In the genomic region with DNA sequence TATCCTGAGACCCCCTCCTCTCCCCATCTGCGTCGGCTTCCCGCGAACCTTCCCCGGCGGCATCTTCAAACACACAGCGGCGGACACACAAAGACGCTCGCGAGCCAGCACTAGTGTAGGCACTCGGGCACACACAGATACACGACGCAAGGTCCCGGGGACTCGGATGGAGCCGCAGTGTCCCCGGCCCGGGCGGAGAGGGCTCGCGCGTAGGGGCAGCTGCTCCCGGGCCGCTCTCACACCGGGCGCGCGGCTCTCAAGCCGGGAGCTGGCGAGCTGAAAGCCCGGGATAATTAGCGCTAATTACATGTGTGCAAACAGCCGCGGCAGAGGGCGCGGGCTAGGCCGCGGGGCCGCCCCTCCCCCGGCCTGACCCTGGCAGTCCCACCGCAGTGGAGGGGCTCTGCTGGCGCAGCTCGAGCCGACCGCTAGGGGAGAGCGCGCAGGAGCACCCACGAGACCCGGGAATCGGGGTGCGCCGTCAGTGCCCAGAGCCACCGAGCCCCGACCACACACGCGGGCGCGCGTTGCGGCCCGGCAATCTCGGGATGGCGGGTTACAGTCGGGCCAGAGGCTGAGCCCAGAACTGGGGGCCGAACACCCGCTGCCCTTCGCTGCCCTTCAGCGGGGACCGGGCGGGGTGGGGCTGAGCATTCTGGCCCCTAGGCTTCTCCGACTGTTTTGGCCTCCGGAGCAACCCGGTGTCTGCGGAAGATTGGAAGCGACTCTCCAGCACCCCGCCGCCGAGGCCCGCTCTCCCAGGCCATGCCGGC, we compare ENCODE assay signal across 8 cellular contexts.
A peak's percentile ranks its signal among the peaks of the same experiment; 100 is the strongest.
DNase-seq lines count a peak whose midpoint lies in the region; ATAC-seq and TF ChIP-seq lines count a peak whose summit lies in the region.

No MANE protein-coding gene starts in this region.

- peak overlapping the region; percentile 38 for H3K4me3 Mint-ChIP-seq in activated naive CD4-positive, alpha-beta T cell treated with anti-CD3 and anti-CD28 coated beads for 36 hours

- no peaks in the 10 kb centered on the region for H3K9me3 Mint-ChIP-seq in activated naive CD4-positive, alpha-beta T cell treated with anti-CD3 and anti-CD28 coated beads for 36 hours

- ATAC-seq in mucosa of descending colon (peak; percentile 62), HG03565 (IDR thresholded peaks at IDR 0.05; ENCODE audit: unreplicated experiment) (no peak)

- H3K36me3 ChIP-seq in effector memory CD4-positive, alpha-beta T cell (ENCODE audit: control insufficient read depth, insufficient read depth, low read length), result no peaks in the 10 kb centered on the region
- no peaks in the 10 kb centered on the region for H3K36me3 ChIP-seq in mucosa of descending colon (ENCODE audit: low read depth)

- CTCF ChIA-PET in activated naive CD4-positive, alpha-beta T cell treated with anti-CD3 and anti-CD28 coated beads for 36 hours (lab: Charles Lee), result interaction anchor here (0.6 to 9.8 kb wide), 21 partner anchors 10 to 530 kb away, joined by 3 to 123 read pairs (median 4); a partner anchor contains a TSS

- no peaks in the 10 kb centered on the region for H3K9me3 ChIP-seq in effector memory CD4-positive, alpha-beta T cell (ENCODE audit: control insufficient read depth, low read length)
- H3K9me3 ChIP-seq in mucosa of descending colon, result no peaks in the 10 kb centered on the region

- intact Hi-C loops in activated naive CD4-positive, alpha-beta T cell treated with anti-CD3 and anti-CD28 coated beads for 36 hours (cut with micrococcal nuclease), result loop anchor here (1.0 to 5.0 kb wide), 6 partner anchors 202 to 530 kb away; a partner anchor contains a TSS
- intact Hi-C loops in mucosa of descending colon (cut with DNase I, micrococcal nuclease), result loop anchor here (5.0 to 10.0 kb wide), 3 partner anchors 185 to 515 kb away; a partner anchor contains a TSS

- peaks cover 21% of the 10 kb centered on the region for H3K4me1 ChIP-seq in effector memory CD4-positive, alpha-beta T cell (ENCODE audit: control insufficient read depth, insufficient read depth, low read length, poor library complexity, severe bottlenecking)
- peaks cover 30% of the 10 kb centered on the region for H3K4me1 ChIP-seq in mucosa of descending colon (ENCODE audit: low read depth)

- DNase-seq in activated naive CD4-positive, alpha-beta T cell treated with anti-CD3 and anti-CD28 coated beads for 36 hours, result no peak
- no peak for DNase-seq in activated naive CD4-positive, alpha-beta T cell treated with Interleukin-2 at 50 U/mL for 16 hours
- peak; percentile 11 for DNase-seq in NCI-H82 treated with DMSO at 0.1 percent for 48 hours (lab: John Stamatoyannopoulos, UW; ENCODE audit: unreplicated experiment)
- no peak for DNase-seq in effector memory CD4-positive, alpha-beta T cell
- DNase-seq in mucosa of descending colon, result peak in 2 of 3 donors; percentile 57 to 77
- DNase-seq in stimulated activated CD4-positive, alpha-beta T cell treated with anti-CD3 and anti-CD28 coated beads, Interleukin-4, amount 100 ng/mL, for 1 hour, result no peak
- no peak for DNase-seq in AG08395 (ENCODE audit: low spot score)

- H3K36me3 Mint-ChIP-seq in activated naive CD4-positive, alpha-beta T cell treated with anti-CD3 and anti-CD28 coated beads for 36 hours (ENCODE audit: low read depth), result no peaks in the 10 kb centered on the region

- H3K27me3 Mint-ChIP-seq in activated naive CD4-positive, alpha-beta T cell treated with anti-CD3 and anti-CD28 coated beads for 36 hours (ENCODE audit: low read depth), result peaks cover 65% of the 10 kb centered on the region

- TF ChIP-seq CTCF in mucosa of descending colon (IDR thresholded peaks at IDR 0.05), result no peak

- H3K4me3 ChIP-seq in effector memory CD4-positive, alpha-beta T cell (ENCODE audit: insufficient read depth, low read depth, low read length, poor library complexity, severe bottlenecking), result peak overlapping the region; percentile 40
- peak overlapping the region; percentile 19 for H3K4me3 ChIP-seq in mucosa of descending colon

- H3K4me1 Mint-ChIP-seq in activated naive CD4-positive, alpha-beta T cell treated with anti-CD3 and anti-CD28 coated beads for 36 hours (ENCODE audit: low read depth), result peaks cover 3% of the 10 kb centered on the region

- H3K27ac ChIP-seq in effector memory CD4-positive, alpha-beta T cell (ENCODE audit: insufficient read depth, low read length, poor library complexity, severe bottlenecking), result no peak overlapping the region

- H3K27me3 ChIP-seq in effector memory CD4-positive, alpha-beta T cell (replicated peaks; ENCODE audit: control insufficient read depth, insufficient read depth, low read length, poor library complexity, severe bottlenecking), result peaks cover 53% of the 10 kb centered on the region

- no peak overlapping the region for H3K27ac Mint-ChIP-seq in activated naive CD4-positive, alpha-beta T cell treated with anti-CD3 and anti-CD28 coated beads for 36 hours

Comparison
In these comparisons a context has a peak if more than half of its experiments do, and no peak if none do; other contexts are left out.
1. DNase-seq: peak in NCI-H82 treated with DMSO at 0.1 percent for 48 hours (single experiment) and mucosa of descending colon (2 of 3); none in activated naive CD4-positive, alpha-beta T cell treated with anti-CD3 and anti-CD28 coated beads for 36 hours (single experiment), activated naive CD4-positive, alpha-beta T cell treated with Interleukin-2 at 50 U/mL for 16 hours (single experiment), effector memory CD4-positive, alpha-beta T cell (0 of 3), stimulated activated CD4-positive, alpha-beta T cell treated with anti-CD3 and anti-CD28 coated beads, Interleukin-4, amount 100 ng/mL, for 1 hour (single experiment) and AG08395 (single experiment).